ENCODE assay signal across 11 cellular contexts in genomic region chr12:113097716-113098427, GRCh38. TPM values are rescaled to one million over a fixed set of nuclear protein-coding genes. Genes with fewer than 3 reads are reported as not detected.
DNase-seq lines count a peak whose midpoint lies in the region; ATAC-seq, FAIRE-seq and TF ChIP-seq lines count a peak whose summit lies in the region.
"Had no signal": no experiment of that assay in that cellular context is flagged by ENCODE, and none has a peak within 500 bp of the region (broad histone marks: within the 10 kb centered on the region; RNA-seq: fewer than 3 reads in every experiment).

No MANE protein-coding gene starts in this region.

- H3K18ac ChIP-seq in H1 (ENCODE audit: extremely low read depth, low read length): peak overlapping the region; percentile 32

- no peaks in the 10 kb centered on the region for H4K20me1 ChIP-seq in H1 (replicated peaks in 1 of 2; ENCODE audit: control insufficient read depth in 1 of 2, insufficient read depth in 2 of 2, low read length in 2 of 2)

- no peak for TF ChIP-seq EP300 in H1 (IDR thresholded peaks at IDR 0.05; ENCODE audit: borderline replicate concordance in 1 of 2, low read depth in 2 of 2, low read length in 2 of 2)

- no peak overlapping the region for H3K9ac ChIP-seq in H1 (replicated peaks in 1 of 4; ENCODE audit: extremely low read depth in 1 of 4, low read depth in 3 of 4, low read length in 3 of 4)

- H2BK20ac ChIP-seq in H1 (ENCODE audit: low read length): 0 out of 2 replicates have a peak overlapping the region, but pooled peaks have one; percentile 61

- peak overlapping the region; percentile 47 for H3K4me3 Mint-ChIP-seq in nephron progenitor cell

- H3K9me3 ChIP-seq in H1 (ENCODE audit: insufficient read depth in 2 of 2, low read depth in 1 of 2, low read length in 1 of 2): no peaks in the 10 kb centered on the region

- peak overlapping the region; percentile 60; the same call in 1 of the 2 replicates for H2BK12ac ChIP-seq in H1 (ENCODE audit: low read depth, low read length)

- no peak overlapping the region for H3K23ac ChIP-seq in H1 (ENCODE audit: insufficient read length)

- peak overlapping the region; percentile 66 for H3K4ac ChIP-seq in H1 (replicated peaks; ENCODE audit: insufficient read length, low read depth, low read length)

- H3K4me1 ChIP-seq in H1 (replicated peaks in 1 of 4; ENCODE audit: control insufficient read depth in 3 of 4, insufficient read depth in 4 of 4, low read length in 3 of 4): peaks cover 0 to 11% (median 6%) of the 10 kb centered on the region in 4 experiments; a peak in 5 of 7 replicates

- peak overlapping the region; percentile 77 for H2BK120ac ChIP-seq in H1 (replicated peaks; ENCODE audit: low read depth, low read length)

- H4K8ac ChIP-seq in H1 (ENCODE audit: extremely low read depth, insufficient read depth, low read length): no peak overlapping the region

- WGBS in H1 (ENCODE audit: extremely low coverage in 1 of 2, insufficient coverage in 1 of 2, insufficient read length in 1 of 2, insufficient replicate concordance in 2 of 2, low coverage in 1 of 2, low lambda C conversion rate in 2 of 2, missing lambda C conversion rate in 1 of 2), 2 experiments: 74% methylated on average over 14 of the region's 14 CpGs; no CpG with 5 or more reads in 1 of the 2 experiments

- H3K36me3 Mint-ChIP-seq in nephron progenitor cell (ENCODE audit: low read depth): no peaks in the 10 kb centered on the region
- H3K36me3 Mint-ChIP-seq: activated naive CD4-positive, alpha-beta T cell treated with anti-CD3 and anti-CD28 coated beads, Interleukin-2, amount 50 U/mL, for 72 hours; type B pancreatic cell had no signal

- H3K4me3 ChIP-seq in H1 (ENCODE audit: extremely low read depth in 1 of 4, insufficient read depth in 2 of 4, low read depth in 3 of 4, low read length in 4 of 4): no peak overlapping the region

- peak overlapping the region in 1 of 2 experiments; percentile 31; a peak in 3 of 4 replicates for H3K4me2 ChIP-seq in H1 (ENCODE audit: insufficient read depth in 1 of 2, low read depth in 2 of 2, low read length in 2 of 2)

- POLR2A ChIA-PET in H1 (lab: Charles Lee; ENCODE audit: partially characterized antibody): interaction anchor here (1.4 kb wide), 1 partner anchor 12 kb away, joined by 3 read pairs; no protein-coding TSS in a partner anchor

- no peaks in the 10 kb centered on the region for H3K79me1 ChIP-seq in H1 (ENCODE audit: low read depth, low read length)

- peak; percentile 48 for DNase-seq in DMS153 (lab: John Stamatoyannopoulos, UW)
- peak; percentile 43 to 74 for DNase-seq in NCI-H446 (lab: John Stamatoyannopoulos, UW)
- peak in 1 of 2 experiments; percentile 73 for DNase-seq in H1 (ENCODE audit: low read depth in 1 of 2, low spot score in 2 of 2)
- peak; percentile 50 for DNase-seq in nephron progenitor cell
- no peak for DNase-seq in KG1 (lab: John Stamatoyannopoulos, UW)
- DNase-seq in stimulated activated CD4-positive, alpha-beta T cell treated with anti-CD3 and anti-CD28 coated beads, Interleukin-12 subunit alpha, Interleukin-12 subunit beta, amount 100 ng/mL, for 4 hours: no peak
- DNase-seq in foreskin melanocyte: no peak

- peaks cover 32% of the 10 kb centered on the region for H3K27me3 Mint-ChIP-seq in nephron progenitor cell (ENCODE audit: low read depth, poor library complexity)

- no peak overlapping the region for H3K27ac ChIP-seq in H1 (ENCODE audit: low read depth, low read length)

- no peak overlapping the region for H3K27ac Mint-ChIP-seq in nephron progenitor cell

- no peak for TF ChIP-seq RAD21 in H1 (IDR thresholded peaks at IDR 0.05 in 1 of 2, conservative IDR thresholded peaks at IDR 0.05 in 1 of 2; ENCODE audit: low read depth in 2 of 2, low read length in 2 of 2)

- ATAC-seq in GM21723 (IDR thresholded peaks at IDR 0.05; ENCODE audit: unreplicated experiment): no peak

- TF ChIP-seq POLR2A in H1 (IDR thresholded peaks at IDR 0.05; ENCODE audit: control extremely low read depth in 1 of 2, low read depth in 2 of 2, low read length in 2 of 2): no peak

- no peaks in the 10 kb centered on the region for H3K36me3 ChIP-seq in H1 (ENCODE audit: control insufficient read depth in 2 of 4, insufficient read depth in 4 of 4, low read length in 3 of 4)

- H3K14ac ChIP-seq in H1 (ENCODE audit: insufficient read length): no peak overlapping the region

- no peak overlapping the region for H2AFZ ChIP-seq in H1 (ENCODE audit: low read length)

- H3K56ac ChIP-seq in H1 (replicated peaks; ENCODE audit: insufficient read length, low read depth, low read length): no peak overlapping the region

- H2BK15ac ChIP-seq in H1 (ENCODE audit: low read length): no peak overlapping the region

- no peak overlapping the region for H2AK5ac ChIP-seq in H1 (ENCODE audit: low read depth, low read length)

- H3K4me1 Mint-ChIP-seq in nephron progenitor cell: peaks cover 41% of the 10 kb centered on the region

- peak overlapping the region; percentile 75 for H2BK5ac ChIP-seq in H1 (ENCODE audit: low read depth, low read length)

- no peaks in the 10 kb centered on the region for H3K9me3 Mint-ChIP-seq in nephron progenitor cell
- H3K9me3 Mint-ChIP-seq: activated naive CD4-positive, alpha-beta T cell treated with anti-CD3 and anti-CD28 coated beads, Interleukin-2, amount 50 U/mL, for 72 hours; nephron; type B pancreatic cell had no signal

- CTCF ChIA-PET in H1 (lab: Charles Lee; ENCODE audit: partially characterized antibody): interaction anchor here (0.5 to 6.9 kb wide), 37 partner anchors 8 to 634 kb away, joined by 3 to 67 read pairs (median 5); partner anchors contain the start of genes DTX1 and RASAL1

- peaks cover 3% of the 10 kb centered on the region; the same call in 1 of the 2 replicates for H3K23me2 ChIP-seq in H1 (ENCODE audit: low read depth, low read length)

- no peak for FAIRE-seq in H1 (lab: Jason Lieb, UNC)

- no peak for TF ChIP-seq CTCF in H1 (IDR thresholded peaks at IDR 0.05; ENCODE audit: control extremely low read depth in 1 of 3, insufficient read depth in 1 of 3, low read depth in 1 of 3, low read length in 3 of 3)
- TF ChIP-seq CTCF in nephron progenitor cell (IDR thresholded peaks at IDR 0.05): no peak

- H4K91ac ChIP-seq in H1 (replicated peaks; ENCODE audit: insufficient read length, low read length): peak overlapping the region; percentile 20

- H3K27me3 ChIP-seq in H1 (replicated peaks in 1 of 4; ENCODE audit: control insufficient read depth in 3 of 4, extremely low read depth in 1 of 4, insufficient read depth in 3 of 4, low read length in 3 of 4): no peaks in the 10 kb centered on the region

- no peaks in the 10 kb centered on the region for H3K79me2 ChIP-seq in H1 (ENCODE audit: control insufficient read depth in 1 of 2, insufficient read depth in 2 of 2, low read length in 2 of 2)

- no peak overlapping the region for H4K5ac ChIP-seq in H1 (ENCODE audit: insufficient read length, low read depth, low read length)

TF ChIP-seq in H1, 55 proteins besides CTCF, POLR2A, EP300 and RAD21:
- TF ChIP-seq CREB1 (IDR thresholded peaks at IDR 0.05) (no peak), RFX5 (IDR thresholded peaks at IDR 0.05; ENCODE audit: borderline replicate concordance, low read depth, low read length) (peak; percentile 49; the same call in 1 of the 2 replicates)

RNA-seq across cellular contexts. Expression of gene RASAL1, which starts 37.7 kb away (rescaled TPM):
- total RNA-seq in H1 (2021; fragmentation: NEBNext Ultra II Directional; extraction: Animal tissue kit (Norgen Biotek cat#: 25700)): 5.0 and 6.4 TPM in 2 replicates
- 3.7 and 5.9 TPM in 2 replicates for polyA plus RNA-seq in H1 (2011; rRNA removed)
- polyA plus RNA-seq in H1 (2011; cell fraction: cytosol; rRNA removed): 5.3 TPM
- 11.4 TPM for polyA plus RNA-seq in H1 (2011; cell fraction: nucleus; rRNA removed)
- polyA plus RNA-seq in H1 (2012, experiment 1 of 2): 2.7 to 5.6 TPM (median 4.5 TPM) in 4 replicates
- polyA plus RNA-seq in H1 (2012, experiment 2 of 2): 3.6 TPM
- polyA plus RNA-seq in H1 (2013, experiment 1 of 2): 2.6 TPM
- 2.9 TPM for polyA plus RNA-seq in H1 (2013, experiment 2 of 2)
- 2.3 and 3.4 TPM in 2 replicates for polyA minus RNA-seq in H1 (2011; rRNA and poly(A)+ RNA removed)
- 2.6 TPM for polyA minus RNA-seq in H1 (2011; cell fraction: cytosol; rRNA and poly(A)+ RNA removed)
- polyA minus RNA-seq in H1 (2011; cell fraction: nucleus; rRNA and poly(A)+ RNA removed): 6.4 TPM

RNA-seq across cellular contexts. Expression of gene DTX1, which starts 41.3 kb away (rescaled TPM):
- 6.9 and 8.6 TPM in 2 replicates for total RNA-seq in H1 (2021; fragmentation: NEBNext Ultra II Directional; extraction: Animal tissue kit (Norgen Biotek cat#: 25700))
- polyA plus RNA-seq in H1 (2011; rRNA removed): 4.7 and 7.0 TPM in 2 replicates
- polyA plus RNA-seq in H1 (2011; cell fraction: cytosol; rRNA removed): 5.3 TPM
- polyA plus RNA-seq in H1 (2011; cell fraction: nucleus; rRNA removed): 7.4 TPM
- polyA plus RNA-seq in H1 (2012, experiment 1 of 2): 4.1 to 7.7 TPM (median 6.1 TPM) in 4 replicates
- polyA plus RNA-seq in H1 (2012, experiment 2 of 2): 6.5 TPM
- 4.9 TPM for polyA plus RNA-seq in H1 (2013, experiment 1 of 2)
- polyA plus RNA-seq in H1 (2013, experiment 2 of 2): 4.6 TPM
- 3.0 and 3.6 TPM in 2 replicates for polyA minus RNA-seq in H1 (2011; rRNA and poly(A)+ RNA removed)
- polyA minus RNA-seq in H1 (2011; cell fraction: cytosol; rRNA and poly(A)+ RNA removed): 5.7 TPM
- 3.8 TPM for polyA minus RNA-seq in H1 (2011; cell fraction: nucleus; rRNA and poly(A)+ RNA removed)

RNA-seq across cellular contexts. Expression of gene CFAP73, which starts 51.7 kb away (rescaled TPM):
- total RNA-seq in H1 (2021; fragmentation: NEBNext Ultra II Directional; extraction: Animal tissue kit (Norgen Biotek cat#: 25700)): 0.56 TPM in 1 of 2 replicates, not detected in the other
- polyA plus RNA-seq in H1 (2011; rRNA removed): 0.45 and 0.80 TPM in 2 replicates
- 0.92 TPM for polyA plus RNA-seq in H1 (2011; cell fraction: cytosol; rRNA removed)
- polyA plus RNA-seq in H1 (2011; cell fraction: nucleus; rRNA removed): 1.3 TPM
- polyA plus RNA-seq in H1 (2012, experiment 1 of 2): 0.27 to 0.42 TPM (median 0.36 TPM) in 4 replicates
- 0.22 TPM for polyA plus RNA-seq in H1 (2012, experiment 2 of 2)
- 0.14 TPM for polyA plus RNA-seq in H1 (2013, experiment 1 of 2)
- polyA plus RNA-seq in H1 (2013, experiment 2 of 2): 0.26 TPM
- polyA minus RNA-seq in H1 (2011; rRNA and poly(A)+ RNA removed): not detected in 2 replicates
- not detected for polyA minus RNA-seq in H1 (2011; cell fraction: cytosol; rRNA and poly(A)+ RNA removed)
- polyA minus RNA-seq in H1 (2011; cell fraction: nucleus; rRNA and poly(A)+ RNA removed): 0.90 TPM

Comparison
In these comparisons a context has a peak if more than half of its experiments do, and no peak if none do; other contexts are left out.
1. DNase-seq: peak in DMS153 (single experiment), NCI-H446 (2 of 2) and nephron progenitor cell (single experiment); none in KG1 (single experiment), stimulated activated CD4-positive, alpha-beta T cell treated with anti-CD3 and anti-CD28 coated beads, Interleukin-12 subunit alpha, Interleukin-12 subunit beta, amount 100 ng/mL, for 4 hours (single experiment) and foreskin melanocyte (single experiment).